In the genomic region with DNA sequence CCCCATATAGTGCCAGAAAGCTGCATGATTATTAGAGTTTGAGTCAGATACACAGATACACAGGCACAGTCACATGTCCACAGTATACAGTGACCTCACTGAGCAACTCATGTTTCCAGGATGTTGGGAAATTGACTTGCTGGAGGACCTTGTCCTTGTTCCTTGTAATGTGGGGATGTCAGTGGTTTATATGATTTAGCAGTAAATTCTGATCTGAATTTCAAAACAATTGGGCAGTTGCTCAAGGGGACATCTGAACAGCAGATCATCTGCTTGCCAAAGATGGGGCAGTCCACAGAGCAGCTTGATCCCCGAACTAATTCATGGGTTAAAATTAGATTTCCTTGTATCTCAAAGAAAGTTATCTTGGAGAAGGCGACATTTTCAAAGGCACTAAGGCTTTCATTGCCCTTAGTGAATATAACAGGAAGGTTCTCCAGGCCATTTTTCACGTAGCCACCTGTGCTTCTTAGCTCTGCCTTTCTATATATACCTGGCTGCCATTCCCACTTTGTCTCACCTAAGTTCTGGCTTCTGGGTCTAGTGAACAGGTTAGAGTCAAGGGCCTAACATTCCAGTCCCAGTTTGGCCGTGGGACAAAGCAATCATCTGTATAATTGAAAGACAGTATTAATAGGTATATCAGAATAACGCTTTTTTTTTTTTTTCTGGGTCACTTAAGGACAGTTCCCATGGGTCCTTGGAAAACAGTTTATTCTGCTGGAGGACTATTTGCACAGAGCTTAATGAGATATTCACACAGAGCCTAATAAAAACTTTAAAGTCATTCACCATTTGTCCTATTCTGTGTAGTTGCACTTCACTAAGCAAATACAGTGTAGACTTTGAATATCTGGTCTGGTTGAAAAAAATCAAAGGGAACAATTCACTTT, we compare ENCODE assay signal across 1 cellular context.
TF ChIP-seq lines count a peak whose summit lies in the region.

No MANE protein-coding gene starts in this region.

TF ChIP-seq in HepG2, 621 proteins besides CTCF, POLR2A, EP300 and RAD21 (continued from another document and continues in another):
- TF ChIP-seq, protein P1, sequence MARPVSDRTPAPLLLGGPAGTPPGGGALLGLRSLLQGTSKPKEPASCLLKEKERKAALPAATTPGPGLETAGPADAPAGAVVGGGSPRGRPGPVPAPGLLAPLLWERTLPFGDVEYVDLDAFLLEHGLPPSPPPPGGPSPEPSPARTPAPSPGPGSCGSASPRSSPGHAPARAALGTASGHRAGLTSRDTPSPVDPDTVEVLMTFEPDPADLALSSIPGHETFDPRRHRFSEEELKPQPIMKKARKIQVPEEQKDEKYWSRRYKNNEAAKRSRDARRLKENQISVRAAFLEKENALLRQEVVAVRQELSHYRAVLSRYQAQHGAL (CRISPR knock-in tag; IDR thresholded peaks at IDR 0.05; ENCODE audit: not compliant biosample characterization), result peak; percentile 80
- peak; percentile 54; the same call in 1 of the 2 replicates for TF ChIP-seq BRD4 (CRISPR knock-in tag; IDR thresholded peaks at IDR 0.05)
- no peak for TF ChIP-seq HOXA9 (CRISPR knock-in tag; IDR thresholded peaks at IDR 0.05; ENCODE audit: borderline replicate concordance)
- TF ChIP-seq GTF2F1 (IDR thresholded peaks at IDR 0.05; ENCODE audit: low read length), result 0 out of 2 replicates have a peak, but pooled peaks have one; percentile 70
- TF ChIP-seq, protein P2, sequence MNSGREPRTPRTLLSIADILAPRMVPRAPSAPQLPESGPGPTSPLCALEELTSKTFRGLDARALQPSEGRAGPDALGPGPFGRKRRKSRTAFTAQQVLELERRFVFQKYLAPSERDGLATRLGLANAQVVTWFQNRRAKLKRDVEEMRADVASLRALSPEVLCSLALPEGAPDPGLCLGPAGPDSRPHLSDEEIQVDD (CRISPR knock-in tag; IDR thresholded peaks at IDR 0.05; ENCODE audit: borderline replicate concordance), result 0 out of 2 replicates have a peak, but pooled peaks have one; percentile 28
- TF ChIP-seq REXO4 (CRISPR knock-in tag; IDR thresholded peaks at IDR 0.05; ENCODE audit: borderline replicate concordance), result no peak
- TF ChIP-seq PAWR (CRISPR knock-in tag; IDR thresholded peaks at IDR 0.05; ENCODE audit: borderline replicate concordance), result no peak
- TF ChIP-seq MXD4 (CRISPR knock-in tag; IDR thresholded peaks at IDR 0.05), result 0 out of 2 replicates have a peak, but pooled peaks have one; percentile 38
- no peak for TF ChIP-seq TMF1 (CRISPR knock-in tag; IDR thresholded peaks at IDR 0.05; ENCODE audit: low read depth)
- no peak for TF ChIP-seq ZNF616 (CRISPR knock-in tag; IDR thresholded peaks at IDR 0.05; ENCODE audit: low read depth)
- TF ChIP-seq, protein P3, sequence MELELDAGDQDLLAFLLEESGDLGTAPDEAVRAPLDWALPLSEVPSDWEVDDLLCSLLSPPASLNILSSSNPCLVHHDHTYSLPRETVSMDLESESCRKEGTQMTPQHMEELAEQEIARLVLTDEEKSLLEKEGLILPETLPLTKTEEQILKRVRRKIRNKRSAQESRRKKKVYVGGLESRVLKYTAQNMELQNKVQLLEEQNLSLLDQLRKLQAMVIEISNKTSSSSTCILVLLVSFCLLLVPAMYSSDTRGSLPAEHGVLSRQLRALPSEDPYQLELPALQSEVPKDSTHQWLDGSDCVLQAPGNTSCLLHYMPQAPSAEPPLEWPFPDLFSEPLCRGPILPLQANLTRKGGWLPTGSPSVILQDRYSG (CRISPR knock-in tag; IDR thresholded peaks at IDR 0.05), result peak; percentile 84; the same call in 1 of the 2 replicates
- no peak for TF ChIP-seq KLF13 (CRISPR knock-in tag; IDR thresholded peaks at IDR 0.05)
- TF ChIP-seq TARDBP (CRISPR knock-in tag; IDR thresholded peaks at IDR 0.05), result peak; percentile 55
- no peak for TF ChIP-seq DMAP1 (CRISPR knock-in tag; IDR thresholded peaks at IDR 0.05)
- TF ChIP-seq, protein P4, sequence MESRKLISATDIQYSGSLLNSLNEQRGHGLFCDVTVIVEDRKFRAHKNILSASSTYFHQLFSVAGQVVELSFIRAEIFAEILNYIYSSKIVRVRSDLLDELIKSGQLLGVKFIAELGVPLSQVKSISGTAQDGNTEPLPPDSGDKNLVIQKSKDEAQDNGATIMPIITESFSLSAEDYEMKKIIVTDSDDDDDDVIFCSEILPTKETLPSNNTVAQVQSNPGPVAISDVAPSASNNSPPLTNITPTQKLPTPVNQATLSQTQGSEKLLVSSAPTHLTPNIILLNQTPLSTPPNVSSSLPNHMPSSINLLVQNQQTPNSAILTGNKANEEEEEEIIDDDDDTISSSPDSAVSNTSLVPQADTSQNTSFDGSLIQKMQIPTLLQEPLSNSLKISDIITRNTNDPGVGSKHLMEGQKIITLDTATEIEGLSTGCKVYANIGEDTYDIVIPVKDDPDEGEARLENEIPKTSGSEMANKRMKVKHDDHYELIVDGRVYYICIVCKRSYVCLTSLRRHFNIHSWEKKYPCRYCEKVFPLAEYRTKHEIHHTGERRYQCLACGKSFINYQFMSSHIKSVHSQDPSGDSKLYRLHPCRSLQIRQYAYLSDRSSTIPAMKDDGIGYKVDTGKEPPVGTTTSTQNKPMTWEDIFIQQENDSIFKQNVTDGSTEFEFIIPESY (CRISPR knock-in tag; IDR thresholded peaks at IDR 0.05), result no peak
- TF ChIP-seq CBFB (CRISPR knock-in tag; IDR thresholded peaks at IDR 0.05), result no peak
- no peak for TF ChIP-seq ZBTB38 (CRISPR knock-in tag; IDR thresholded peaks at IDR 0.05)
- no peak for TF ChIP-seq U2AF2 (IDR thresholded peaks at IDR 0.05; ENCODE audit: low read depth, low read length)
- no peak for TF ChIP-seq ZNF101 (CRISPR knock-in tag; IDR thresholded peaks at IDR 0.05; ENCODE audit: borderline replicate concordance, low read depth)
- TF ChIP-seq, protein P5, sequence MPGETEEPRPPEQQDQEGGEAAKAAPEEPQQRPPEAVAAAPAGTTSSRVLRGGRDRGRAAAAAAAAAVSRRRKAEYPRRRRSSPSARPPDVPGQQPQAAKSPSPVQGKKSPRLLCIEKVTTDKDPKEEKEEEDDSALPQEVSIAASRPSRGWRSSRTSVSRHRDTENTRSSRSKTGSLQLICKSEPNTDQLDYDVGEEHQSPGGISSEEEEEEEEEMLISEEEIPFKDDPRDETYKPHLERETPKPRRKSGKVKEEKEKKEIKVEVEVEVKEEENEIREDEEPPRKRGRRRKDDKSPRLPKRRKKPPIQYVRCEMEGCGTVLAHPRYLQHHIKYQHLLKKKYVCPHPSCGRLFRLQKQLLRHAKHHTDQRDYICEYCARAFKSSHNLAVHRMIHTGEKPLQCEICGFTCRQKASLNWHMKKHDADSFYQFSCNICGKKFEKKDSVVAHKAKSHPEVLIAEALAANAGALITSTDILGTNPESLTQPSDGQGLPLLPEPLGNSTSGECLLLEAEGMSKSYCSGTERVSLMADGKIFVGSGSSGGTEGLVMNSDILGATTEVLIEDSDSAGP (CRISPR knock-in tag; IDR thresholded peaks at IDR 0.05; ENCODE audit: borderline replicate concordance), result no peak
- TF ChIP-seq, protein P6, sequence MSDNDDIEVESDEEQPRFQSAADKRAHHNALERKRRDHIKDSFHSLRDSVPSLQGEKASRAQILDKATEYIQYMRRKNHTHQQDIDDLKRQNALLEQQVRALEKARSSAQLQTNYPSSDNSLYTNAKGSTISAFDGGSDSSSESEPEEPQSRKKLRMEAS (IDR thresholded peaks at IDR 0.05), result peak; percentile 82
- TF ChIP-seq, protein P7, sequence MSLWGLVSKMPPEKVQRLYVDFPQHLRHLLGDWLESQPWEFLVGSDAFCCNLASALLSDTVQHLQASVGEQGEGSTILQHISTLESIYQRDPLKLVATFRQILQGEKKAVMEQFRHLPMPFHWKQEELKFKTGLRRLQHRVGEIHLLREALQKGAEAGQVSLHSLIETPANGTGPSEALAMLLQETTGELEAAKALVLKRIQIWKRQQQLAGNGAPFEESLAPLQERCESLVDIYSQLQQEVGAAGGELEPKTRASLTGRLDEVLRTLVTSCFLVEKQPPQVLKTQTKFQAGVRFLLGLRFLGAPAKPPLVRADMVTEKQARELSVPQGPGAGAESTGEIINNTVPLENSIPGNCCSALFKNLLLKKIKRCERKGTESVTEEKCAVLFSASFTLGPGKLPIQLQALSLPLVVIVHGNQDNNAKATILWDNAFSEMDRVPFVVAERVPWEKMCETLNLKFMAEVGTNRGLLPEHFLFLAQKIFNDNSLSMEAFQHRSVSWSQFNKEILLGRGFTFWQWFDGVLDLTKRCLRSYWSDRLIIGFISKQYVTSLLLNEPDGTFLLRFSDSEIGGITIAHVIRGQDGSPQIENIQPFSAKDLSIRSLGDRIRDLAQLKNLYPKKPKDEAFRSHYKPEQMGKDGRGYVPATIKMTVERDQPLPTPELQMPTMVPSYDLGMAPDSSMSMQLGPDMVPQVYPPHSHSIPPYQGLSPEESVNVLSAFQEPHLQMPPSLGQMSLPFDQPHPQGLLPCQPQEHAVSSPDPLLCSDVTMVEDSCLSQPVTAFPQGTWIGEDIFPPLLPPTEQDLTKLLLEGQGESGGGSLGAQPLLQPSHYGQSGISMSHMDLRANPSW (CRISPR knock-in tag; IDR thresholded peaks at IDR 0.05; ENCODE audit: borderline replicate concordance), result peak; percentile 26; the same call in 1 of the 2 replicates
- no peak for TF ChIP-seq ZNF296 (CRISPR knock-in tag; conservative IDR thresholded peaks at IDR 0.05)
- TF ChIP-seq ZNF841 (CRISPR knock-in tag; IDR thresholded peaks at IDR 0.05; ENCODE audit: borderline replicate concordance), result no peak
- no peak for TF ChIP-seq PAF1 (CRISPR knock-in tag; IDR thresholded peaks at IDR 0.05)
- no peak; the same call in 1 of the 2 replicates for TF ChIP-seq GABPB1 (CRISPR knock-in tag; IDR thresholded peaks at IDR 0.05)
- no peak for TF ChIP-seq TBL1XR1 (IDR thresholded peaks at IDR 0.05; ENCODE audit: borderline replicate concordance, low read length, partially characterized antibody)
- no peak; a peak in 1 of 4 replicates for TF ChIP-seq KLF16 (CRISPR knock-in tag; IDR thresholded peaks at IDR 0.05)
- peak; percentile 73; the same call in 1 of the 2 replicates for TF ChIP-seq ZNF256 (CRISPR knock-in tag; conservative IDR thresholded peaks at IDR 0.05)
- peak; percentile 69; the same call in 1 of the 2 replicates for TF ChIP-seq RAD51 (IDR thresholded peaks at IDR 0.05; ENCODE audit: borderline replicate concordance)
- TF ChIP-seq ZNF343 (CRISPR knock-in tag; IDR thresholded peaks at IDR 0.05), result no peak
- TF ChIP-seq CHD2 (IDR thresholded peaks at IDR 0.05; ENCODE audit: low read depth, low read length), result no peak
- TF ChIP-seq, protein P8, sequence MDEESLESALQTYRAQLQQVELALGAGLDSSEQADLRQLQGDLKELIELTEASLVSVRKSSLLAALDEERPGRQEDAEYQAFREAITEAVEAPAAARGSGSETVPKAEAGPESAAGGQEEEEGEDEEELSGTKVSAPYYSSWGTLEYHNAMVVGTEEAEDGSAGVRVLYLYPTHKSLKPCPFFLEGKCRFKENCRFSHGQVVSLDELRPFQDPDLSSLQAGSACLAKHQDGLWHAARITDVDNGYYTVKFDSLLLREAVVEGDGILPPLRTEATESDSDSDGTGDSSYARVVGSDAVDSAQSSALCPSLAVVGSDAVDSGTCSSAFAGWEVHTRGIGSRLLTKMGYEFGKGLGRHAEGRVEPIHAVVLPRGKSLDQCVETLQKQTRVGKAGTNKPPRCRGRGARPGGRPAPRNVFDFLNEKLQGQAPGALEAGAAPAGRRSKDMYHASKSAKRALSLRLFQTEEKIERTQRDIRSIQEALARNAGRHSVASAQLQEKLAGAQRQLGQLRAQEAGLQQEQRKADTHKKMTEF (CRISPR knock-in tag; IDR thresholded peaks at IDR 0.05), result peak; percentile 56
- no peak for TF ChIP-seq RFX3 (CRISPR knock-in tag; IDR thresholded peaks at IDR 0.05)
- peak; percentile 45; the same call in 1 of the 2 replicates for TF ChIP-seq NR2F6 (IDR thresholded peaks at IDR 0.05)
- TF ChIP-seq NR2F6 (CRISPR knock-in tag; IDR thresholded peaks at IDR 0.05), result peak; percentile 62; the same call in 1 of the 2 replicates
- TF ChIP-seq ZNF264 (CRISPR knock-in tag; IDR thresholded peaks at IDR 0.05), result no peak
- TF ChIP-seq SSRP1 (CRISPR knock-in tag; IDR thresholded peaks at IDR 0.05), result peak; percentile 14; the same call in 1 of the 2 replicates
- peak; percentile 94 for TF ChIP-seq SIX4 (CRISPR knock-in tag; IDR thresholded peaks at IDR 0.05)
- no peak for TF ChIP-seq ARHGAP35 (CRISPR knock-in tag; IDR thresholded peaks at IDR 0.05; ENCODE audit: borderline replicate concordance)
- TF ChIP-seq, protein P9, sequence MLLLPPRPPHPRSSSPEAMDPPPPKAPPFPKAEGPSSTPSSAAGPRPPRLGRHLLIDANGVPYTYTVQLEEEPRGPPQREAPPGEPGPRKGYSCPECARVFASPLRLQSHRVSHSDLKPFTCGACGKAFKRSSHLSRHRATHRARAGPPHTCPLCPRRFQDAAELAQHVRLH (CRISPR knock-in tag; IDR thresholded peaks at IDR 0.05; ENCODE audit: borderline replicate concordance, low read depth), result peak; percentile 37; the same call in 1 of the 2 replicates
- TF ChIP-seq JUN (CRISPR knock-in tag; IDR thresholded peaks at IDR 0.05), result peak; percentile 96
- TF ChIP-seq ZNF317 (CRISPR knock-in tag; IDR thresholded peaks at IDR 0.05), result peak; percentile 77; the same call in 1 of the 2 replicates
- no peak for TF ChIP-seq SP1 (IDR thresholded peaks at IDR 0.05)
- no peak for TF ChIP-seq SP1 (CRISPR knock-in tag; IDR thresholded peaks at IDR 0.05)
- TF ChIP-seq BHLHE40 (IDR thresholded peaks at IDR 0.05; ENCODE audit: low read length), result no peak
- TF ChIP-seq RELA (CRISPR knock-in tag; IDR thresholded peaks at IDR 0.05), result no peak
- TF ChIP-seq, protein P10, sequence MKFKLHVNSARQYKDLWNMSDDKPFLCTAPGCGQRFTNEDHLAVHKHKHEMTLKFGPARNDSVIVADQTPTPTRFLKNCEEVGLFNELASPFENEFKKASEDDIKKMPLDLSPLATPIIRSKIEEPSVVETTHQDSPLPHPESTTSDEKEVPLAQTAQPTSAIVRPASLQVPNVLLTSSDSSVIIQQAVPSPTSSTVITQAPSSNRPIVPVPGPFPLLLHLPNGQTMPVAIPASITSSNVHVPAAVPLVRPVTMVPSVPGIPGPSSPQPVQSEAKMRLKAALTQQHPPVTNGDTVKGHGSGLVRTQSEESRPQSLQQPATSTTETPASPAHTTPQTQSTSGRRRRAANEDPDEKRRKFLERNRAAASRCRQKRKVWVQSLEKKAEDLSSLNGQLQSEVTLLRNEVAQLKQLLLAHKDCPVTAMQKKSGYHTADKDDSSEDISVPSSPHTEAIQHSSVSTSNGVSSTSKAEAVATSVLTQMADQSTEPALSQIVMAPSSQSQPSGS (CRISPR knock-in tag; IDR thresholded peaks at IDR 0.05), result peak; percentile 96
- no peak for TF ChIP-seq ZNF496 (CRISPR knock-in tag; IDR thresholded peaks at IDR 0.05; ENCODE audit: insufficient replicate concordance)
- TF ChIP-seq RARG (CRISPR knock-in tag; IDR thresholded peaks at IDR 0.05; ENCODE audit: low read depth), result no peak
